Comparison of ENCODE assay signal across 8 cellular contexts in the genomic region with DNA sequence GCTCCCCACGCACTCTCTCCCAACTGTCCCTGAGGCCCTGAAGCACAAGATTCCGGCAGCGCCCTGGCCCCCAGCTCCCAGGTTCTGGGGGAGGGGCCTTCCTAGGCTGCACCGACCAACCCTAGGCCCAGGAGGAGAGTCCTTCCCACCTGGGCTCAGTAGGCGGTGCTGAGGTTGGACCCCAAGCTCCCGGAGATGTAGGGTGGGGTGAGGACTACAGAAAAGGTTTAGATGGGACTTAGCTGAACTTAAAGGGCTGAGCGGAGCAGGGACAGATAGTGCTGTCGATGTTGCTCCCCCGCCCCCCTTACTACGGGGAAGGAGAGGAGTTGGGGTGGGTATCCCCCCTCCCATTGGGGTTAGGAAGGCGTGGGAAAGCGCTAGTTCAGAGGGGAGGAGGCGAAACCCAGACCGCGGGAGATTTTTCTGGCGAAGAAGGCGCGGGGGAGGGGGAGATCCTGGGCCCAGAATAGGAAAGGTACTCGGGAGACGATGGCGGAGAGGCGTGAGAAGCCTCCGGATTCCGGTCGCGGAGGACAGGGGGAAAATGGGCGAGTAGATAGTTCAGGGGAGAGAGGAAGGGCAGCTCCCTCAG. TPM values are rescaled to one million over a fixed set of nuclear protein-coding genes. Genes with fewer than 3 reads are reported as not detected.
DNase-seq lines count a peak whose midpoint lies in the region; ATAC-seq and TF ChIP-seq lines count a peak whose summit lies in the region.

No MANE protein-coding gene starts in this region.

- H3K36me3 ChIP-seq in HUES64 (ENCODE audit: insufficient read depth, low read length) (peaks cover 23% of the 10 kb centered on the region), lower lobe of right lung (peaks cover 19% of the 10 kb centered on the region)

- H3K27ac ChIP-seq in HUES64 (ENCODE audit: low read depth, low read length) (peak overlapping the region; percentile 36; the same call in 1 of the 2 replicates), cingulate gyrus (ENCODE audit: low read depth, low read length) (peak overlapping the region; percentile 98), lower lobe of right lung (peak overlapping the region; percentile 91), substantia nigra (ENCODE audit: low read depth, low read length, poor library complexity, severe bottlenecking) (peak overlapping the region; percentile 95)

- H3K9me3 ChIP-seq in HUES64 (ENCODE audit: insufficient read depth, low read depth, low read length) (no peaks in the 10 kb centered on the region), lower lobe of right lung (no peaks in the 10 kb centered on the region)

- under 1% methylated on average over 23 of the region's 27 CpGs for WGBS in HUES64

- H3K4me3 ChIP-seq in HUES64 (ENCODE audit: low read length): peak overlapping the region; percentile 80
- peak overlapping the region; percentile 92 for H3K4me3 ChIP-seq in lower lobe of right lung

- intact Hi-C loops in lower lobe of right lung (cut with DNase I): no loop called here

- H3K27me3 ChIP-seq in HUES64 (ENCODE audit: insufficient read depth, low read length) (no peaks in the 10 kb centered on the region), lower lobe of right lung (ENCODE audit: low read depth) (no peaks in the 10 kb centered on the region)

- ATAC-seq in lower lobe of right lung (peak; percentile 9 to 44), HG02623 (IDR thresholded peaks at IDR 0.05; ENCODE audit: unreplicated experiment) (no peak)

- peak; percentile 52 for DNase-seq in COLO668 (lab: John Stamatoyannopoulos, UW; ENCODE audit: unreplicated experiment)
- peak; percentile 57 for DNase-seq in SK-N-DZ (ENCODE audit: low spot score)
- DNase-seq in lower lobe of right lung: peak; percentile 75
- peak in 15 of 49 donors; percentile 6 to 56 (median 29) for DNase-seq in substantia nigra (lab: John Stamatoyannopoulos, UW)
- no peak for DNase-seq in RKO (ENCODE audit: low spot score)

- no peak for TF ChIP-seq CTCF in lower lobe of right lung (IDR thresholded peaks at IDR 0.05)

- H3K4me1 ChIP-seq in HUES64 (ENCODE audit: insufficient read depth, low read length) (peaks cover 35% of the 10 kb centered on the region), lower lobe of right lung (peaks cover 60% of the 10 kb centered on the region)

- H3K9ac ChIP-seq in HUES64 (ENCODE audit: low read depth, low read length): peak overlapping the region; percentile 61

RNA-seq across cellular contexts. Expression of a gene that starts 4.2 kb away (rescaled TPM):
- polyA plus RNA-seq in HUES64 (2013, experiment 1 of 2): 53.3 TPM
- polyA plus RNA-seq in HUES64 (2013, experiment 2 of 2): 58.5 TPM
- polyA plus RNA-seq in SK-N-DZ (2014; cell fraction: cytosol; rRNA removed): 13.4 and 19.9 TPM in 2 replicates
- 25.0 and 59.3 TPM in 2 replicates for polyA plus RNA-seq in SK-N-DZ (2014; cell fraction: nucleus; rRNA removed)
- 112 TPM for total RNA-seq in lower lobe of right lung

RNA-seq across cellular contexts. Expression of a gene that starts 11.4 kb away (rescaled TPM):
- 774 TPM for polyA plus RNA-seq in HUES64 (2013, experiment 1 of 2)
- polyA plus RNA-seq in HUES64 (2013, experiment 2 of 2): 792 TPM
- polyA plus RNA-seq in SK-N-DZ (2014; cell fraction: cytosol; rRNA removed): 892 and 940 TPM in 2 replicates
- 611 and 648 TPM in 2 replicates for polyA plus RNA-seq in SK-N-DZ (2014; cell fraction: nucleus; rRNA removed)
- total RNA-seq in lower lobe of right lung: 319 TPM

RNA-seq across cellular contexts. Expression of a gene that starts 53.7 kb away (rescaled TPM):
- 371 TPM for polyA plus RNA-seq in HUES64 (2013, experiment 1 of 2)
- polyA plus RNA-seq in HUES64 (2013, experiment 2 of 2): 392 TPM
- polyA plus RNA-seq in SK-N-DZ (2014; cell fraction: cytosol; rRNA removed): 186 and 193 TPM in 2 replicates
- 100 and 151 TPM in 2 replicates for polyA plus RNA-seq in SK-N-DZ (2014; cell fraction: nucleus; rRNA removed)
- 198 TPM for total RNA-seq in lower lobe of right lung

Comparison
In these comparisons a context has a peak if more than half of its experiments do, and no peak if none do; other contexts are left out.
1. H3K27ac ChIP-seq: peak in every context shown above with its lines; median percentile 98 in cingulate gyrus; 95 in substantia nigra; 91 in lower lobe of right lung; 36 in HUES64.